In genomic region chr6:159456349-159456748, GRCh38 we compare ENCODE assay signal across 26 cellular contexts.
"Had no signal": no experiment of that assay in that cellular context is flagged by ENCODE, and none has a peak within 500 bp of the region (broad histone marks: within the 10 kb centered on the region; RNA-seq: fewer than 3 reads in every experiment).

No MANE protein-coding gene starts in this region.

- H3K36me3 ChIP-seq: ascending aorta, brain microvascular endothelial cell, esophagus squamous epithelium, lower lobe of right lung, upper lobe of left lung, WERI-Rb-1 had no signal

- H3K36me3 Mint-ChIP-seq: activated CD8-positive, alpha-beta memory T cell treated with anti-CD3 and anti-CD28 coated beads, Interleukin-2, amount 10 ng/mL, durations not matched to agents 7 days and 5 days; activated naive CD4-positive, alpha-beta T cell treated with anti-CD3 and anti-CD28 coated beads, Interleukin-2, amount 50 U/mL, for 24 hours; naive B cell had no signal

- ATAC-seq: activated CD8-positive, alpha-beta memory T cell treated with anti-CD3 and anti-CD28 coated beads, Interleukin-2, amount 10 ng/mL, durations not matched to agents 7 days and 5 days; activated CD8-positive, alpha-beta T cell treated with anti-CD3 and anti-CD28 coated beads for 36 hours; effector memory CD8-positive, alpha-beta T cell; lower lobe of right lung had no signal

- DNase-seq: activated CD4-positive, alpha-beta T cell treated with anti-CD3 and anti-CD28 coated beads, Interleukin-2, amount 10 ng/mL, durations not matched to agents 7 days and 5 days; activated CD4-positive, CD25-positive, alpha-beta regulatory T cell treated with anti-CD3 and anti-CD28 coated beads, Interleukin-2, amount 50 U/mL, for 72 hours; activated CD8-positive, alpha-beta memory T cell treated with anti-CD3 and anti-CD28 coated beads, Interleukin-2, amount 10 ng/mL, durations not matched to agents 7 days and 5 days; activated CD8-positive, alpha-beta T cell treated with anti-CD3 and anti-CD28 coated beads for 36 hours; activated gamma-delta T cell; activated T-cell treated with anti-CD3 and anti-CD28 coated beads for 4 hours; brain microvascular endothelial cell; central memory CD4-positive, alpha-beta T cell; effector memory CD8-positive, alpha-beta T cell; esophagus squamous epithelium; glutamatergic neuron; hypothalamus; left cardiac atrium; lower lobe of right lung; naive B cell; occipital lobe; stimulated activated CD4-positive, alpha-beta T cell treated with anti-CD3 and anti-CD28 coated beads, Interleukin-4, amount 100 ng/mL, for 1 hour; stimulated activated naive CD4-positive, alpha-beta T cell treated with Interleukin-2 at 50 U/mL for 16 hours; T-helper 2 cell; upper lobe of left lung; WERI-Rb-1 had no signal

- H3K27me3 ChIP-seq: ascending aorta, brain microvascular endothelial cell, esophagus squamous epithelium, upper lobe of left lung had no signal

- H3K9me3 Mint-ChIP-seq: activated CD4-positive, alpha-beta T cell treated with anti-CD3 and anti-CD28 coated beads, Interleukin-2, amount 10 ng/mL, durations not matched to agents 7 days and 5 days; activated CD8-positive, alpha-beta T cell treated with anti-CD3 and anti-CD28 coated beads for 36 hours; activated naive CD4-positive, alpha-beta T cell treated with anti-CD3 and anti-CD28 coated beads, Interleukin-2, amount 50 U/mL, for 24 hours; activated T-helper 1 cell treated with anti-CD3 and anti-CD28 coated beads, Interleukin-12 subunit alpha, Interleukin-12 subunit beta, Interleukin-2, Interleukin-4 antibody, amounts not matched to agents 30 ng/mL and 10 ng/mL and 1 ng/mL, durations not matched to agents 14 hours and 24 hours and 36 hours; effector memory CD8-positive, alpha-beta T cell had no signal

- H3K27ac ChIP-seq: ascending aorta, brain microvascular endothelial cell, esophagus squamous epithelium, lower lobe of right lung, SK-N-MC, upper lobe of left lung, WERI-Rb-1 had no signal

- H3K9me3 ChIP-seq: ascending aorta, esophagus squamous epithelium, lower lobe of right lung, upper lobe of left lung had no signal

- H3K27ac Mint-ChIP-seq: activated CD4-positive, alpha-beta T cell treated with anti-CD3 and anti-CD28 coated beads, Interleukin-2, amount 10 ng/mL, durations not matched to agents 7 days and 5 days; activated CD8-positive, alpha-beta memory T cell treated with anti-CD3 and anti-CD28 coated beads, Interleukin-2, amount 10 ng/mL, durations not matched to agents 7 days and 5 days; activated CD8-positive, alpha-beta T cell treated with anti-CD3 and anti-CD28 coated beads for 36 hours; activated naive CD4-positive, alpha-beta T cell treated with anti-CD3 and anti-CD28 coated beads, Interleukin-2, amount 50 U/mL, for 24 hours; activated T-helper 1 cell treated with anti-CD3 and anti-CD28 coated beads, Interleukin-12 subunit alpha, Interleukin-12 subunit beta, Interleukin-2, Interleukin-4 antibody, amounts not matched to agents 30 ng/mL and 10 ng/mL and 1 ng/mL, durations not matched to agents 14 hours and 24 hours and 36 hours; effector memory CD8-positive, alpha-beta T cell; naive B cell had no signal

- H3K4me3 Mint-ChIP-seq: activated CD4-positive, alpha-beta T cell treated with anti-CD3 and anti-CD28 coated beads, Interleukin-2, amount 10 ng/mL, durations not matched to agents 7 days and 5 days; activated CD8-positive, alpha-beta memory T cell treated with anti-CD3 and anti-CD28 coated beads, Interleukin-2, amount 10 ng/mL, durations not matched to agents 7 days and 5 days; activated CD8-positive, alpha-beta T cell treated with anti-CD3 and anti-CD28 coated beads for 36 hours; activated naive CD4-positive, alpha-beta T cell treated with anti-CD3 and anti-CD28 coated beads, Interleukin-2, amount 50 U/mL, for 24 hours; activated T-helper 1 cell treated with anti-CD3 and anti-CD28 coated beads, Interleukin-12 subunit alpha, Interleukin-12 subunit beta, Interleukin-2, Interleukin-4 antibody, amounts not matched to agents 30 ng/mL and 10 ng/mL and 1 ng/mL, durations not matched to agents 14 hours and 24 hours and 36 hours; effector memory CD8-positive, alpha-beta T cell; naive B cell; neural crest cell had no signal

- H3K4me3 ChIP-seq: ascending aorta, esophagus squamous epithelium, lower lobe of right lung, SK-N-MC, upper lobe of left lung had no signal

- H3K4me1 Mint-ChIP-seq: activated CD4-positive, alpha-beta T cell treated with anti-CD3 and anti-CD28 coated beads, Interleukin-2, amount 10 ng/mL, durations not matched to agents 7 days and 5 days; activated CD8-positive, alpha-beta memory T cell treated with anti-CD3 and anti-CD28 coated beads, Interleukin-2, amount 10 ng/mL, durations not matched to agents 7 days and 5 days; activated naive CD4-positive, alpha-beta T cell treated with anti-CD3 and anti-CD28 coated beads, Interleukin-2, amount 50 U/mL, for 24 hours; neural crest cell had no signal

- H3K4me1 ChIP-seq: ascending aorta, esophagus squamous epithelium, lower lobe of right lung, upper lobe of left lung had no signal
